ENCODE assay signal across 20 cellular contexts in the genomic region with DNA sequence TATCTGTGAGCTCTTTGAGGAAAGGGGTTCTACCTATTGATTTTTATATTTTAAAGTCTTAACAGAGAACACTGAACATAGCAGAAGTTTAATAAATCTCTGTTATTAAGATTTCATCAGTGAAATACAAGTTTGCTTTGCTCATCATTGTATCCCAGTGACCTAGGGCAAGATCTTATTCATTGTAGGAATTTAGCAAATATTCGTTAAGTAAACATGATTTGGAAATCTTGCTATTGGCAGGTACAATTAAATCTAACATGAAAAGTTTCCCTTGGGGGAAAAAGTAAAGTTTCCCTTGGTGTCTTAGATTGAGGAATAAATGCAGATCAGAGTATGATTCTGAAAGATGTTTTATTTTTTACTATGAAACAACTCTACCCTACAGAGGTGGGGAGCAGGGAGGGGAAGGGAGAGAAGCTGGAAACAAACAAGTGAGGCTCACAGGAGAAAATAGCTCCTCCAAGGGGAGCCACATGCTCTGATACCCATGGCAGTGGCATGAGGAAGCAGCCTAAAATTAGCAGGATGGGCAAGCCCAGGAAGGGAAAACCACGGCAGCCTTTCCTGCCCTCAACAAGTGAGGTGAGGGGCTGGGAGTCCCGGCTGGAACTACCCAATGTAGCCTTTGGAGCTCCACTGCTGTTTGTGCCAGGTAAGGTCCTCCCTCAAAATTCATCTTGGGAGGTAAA. TPM values are rescaled to one million over a fixed set of nuclear protein-coding genes. Genes with fewer than 3 reads are reported as not detected.
DNase-seq lines count a peak whose midpoint lies in the region; ATAC-seq, FAIRE-seq and TF ChIP-seq lines count a peak whose summit lies in the region.
"Had no signal": no experiment of that assay in that cellular context is flagged by ENCODE, and none has a peak within 500 bp of the region (broad histone marks: within the 10 kb centered on the region; RNA-seq: fewer than 3 reads in every experiment).

No MANE protein-coding gene starts in this region.

- H3K23ac ChIP-seq in H1 (ENCODE audit: insufficient read length): no peak overlapping the region

- peak overlapping the region; percentile 42; the same call in 1 of the 2 replicates for H3K18ac ChIP-seq in H1 (ENCODE audit: extremely low read depth, low read length)

- H3K4me3 ChIP-seq in ACC112 (ENCODE audit: low read depth, low read length): peak overlapping the region; percentile 42
- H3K4me3 ChIP-seq in HCT116 (replicated peaks in 1 of 2; ENCODE audit: low read depth in 1 of 2, low read length in 2 of 2): no peak overlapping the region
- H3K4me3 ChIP-seq in H1 (ENCODE audit: extremely low read depth in 1 of 4, insufficient read depth in 2 of 4, low read depth in 3 of 4, low read length in 4 of 4): no peak overlapping the region; a peak in 1 of 8 replicates
- peak overlapping the region; percentile 13 for H3K4me3 ChIP-seq in iPS-18a (ENCODE audit: low read length)
- H3K4me3 ChIP-seq in colonic mucosa: no peak overlapping the region
- H3K4me3 ChIP-seq: smooth muscle cell had no signal

- 64% methylated on average over 3 of the region's 3 CpGs; no CpG with 5 or more reads in 1 of the 2 experiments for WGBS in H1 (ENCODE audit: extremely low coverage in 1 of 2, insufficient coverage in 1 of 2, insufficient read length in 1 of 2, insufficient replicate concordance in 2 of 2, low coverage in 1 of 2, low lambda C conversion rate in 2 of 2, missing lambda C conversion rate in 1 of 2), 2 experiments

- H3K14ac ChIP-seq in H1 (ENCODE audit: insufficient read length): no peak overlapping the region

- TF ChIP-seq RAD21 in HCT116 (IDR thresholded peaks at IDR 0.05; ENCODE audit: low read depth) (peak; percentile 28; the same call in 1 of the 2 replicates), H1 (IDR thresholded peaks at IDR 0.05 in 1 of 2, conservative IDR thresholded peaks at IDR 0.05 in 1 of 2; ENCODE audit: low read depth in 2 of 2, low read length in 2 of 2) (no peak)

- H3K4me1 ChIP-seq in ACC112 (ENCODE audit: control insufficient read depth, insufficient read depth, low read length, unreplicated experiment): peaks cover 45% of the 10 kb centered on the region
- peaks cover 11 to 60% of the 10 kb centered on the region in 2 experiments for H3K4me1 ChIP-seq in HCT116 (ENCODE audit: control insufficient read depth in 1 of 2, insufficient read depth in 2 of 2, low read length in 2 of 2)
- H3K4me1 ChIP-seq in H1 (replicated peaks in 1 of 4; ENCODE audit: control insufficient read depth in 3 of 4, insufficient read depth in 4 of 4, low read length in 3 of 4): peaks cover 0 to 7% (median 0%) of the 10 kb centered on the region in 4 experiments; a peak in 2 of 7 replicates
- H3K4me1 ChIP-seq in iPS-18a (ENCODE audit: control insufficient read depth, low read depth, low read length): peaks cover 16% of the 10 kb centered on the region
- H3K4me1 ChIP-seq in colonic mucosa: no peaks in the 10 kb centered on the region

- no peak overlapping the region for H2AK5ac ChIP-seq in H1 (ENCODE audit: low read depth, low read length)

- TF ChIP-seq CTCF in HCT116 (IDR thresholded peaks at IDR 0.05 in 2 of 3, conservative IDR thresholded peaks at IDR 0.05 in 1 of 3; ENCODE audit: borderline replicate concordance in 1 of 3, insufficient read depth in 1 of 3, low read depth in 2 of 3, low read length in 2 of 3) (no peak), H1 (IDR thresholded peaks at IDR 0.05; ENCODE audit: control extremely low read depth in 1 of 3, insufficient read depth in 1 of 3, low read depth in 1 of 3, low read length in 3 of 3) (no peak), colonic mucosa (IDR thresholded peaks at IDR 0.05) (no peak)

- H3K4ac ChIP-seq in H1 (replicated peaks; ENCODE audit: insufficient read length, low read depth, low read length): no peak overlapping the region

- DNase-seq in HCT116 (ENCODE audit: low read depth, low spot score) (no peak), H1 (ENCODE audit: low read depth in 1 of 2, low spot score in 2 of 2) (no peak), colonic mucosa (no peak), NCI-H748 (lab: John Stamatoyannopoulos, UW; ENCODE audit: unreplicated experiment) (no peak), middle frontal gyrus (ENCODE audit: extremely low spot score, low spot score) (no peak)
- DNase-seq in activated CD4-positive, alpha-beta T cell treated with anti-CD3 and anti-CD28 coated beads, Interleukin-2, amount 50 U/mL, for 48 hours: no peak
- DNase-seq: activated CD4-positive, alpha-beta T cell treated with anti-CD3 and anti-CD28 coated beads for 36 hours; activated T-cell treated with anti-CD3 and anti-CD28 coated beads, Interleukin-2, amount 50 U/mL, for 4 hours; GOT3; NCI-H1436 treated with DMSO at 0.1 percent for 48 hours; NCI-H446 treated with DMSO at 0.1 percent for 48 hours; nucleus accumbens; T-helper 2 cell had no signal

- H3K79me2 ChIP-seq in ACC112 (ENCODE audit: control insufficient read depth, insufficient read depth, low read length, unreplicated experiment) (no peaks in the 10 kb centered on the region), HCT116 (ENCODE audit: insufficient read depth, low read length) (no peaks in the 10 kb centered on the region), H1 (ENCODE audit: control insufficient read depth in 1 of 2, insufficient read depth in 2 of 2, low read length in 2 of 2) (no peaks in the 10 kb centered on the region)

- CTCF ChIA-PET in HCT116 (lab: Charles Lee): interaction anchor here (1.6 to 5.5 kb wide), 2 partner anchors 9 to 69 kb away, joined by 7 to 41 read pairs; no protein-coding TSS in a partner anchor
- CTCF ChIA-PET in H1 (lab: Charles Lee; ENCODE audit: partially characterized antibody): interaction anchor here (0.8 to 7.5 kb wide), 3 partner anchors 62 to 110 kb away, joined by 3 to 49 read pairs (median 3); no protein-coding TSS in a partner anchor

- H4K91ac ChIP-seq in H1 (replicated peaks; ENCODE audit: insufficient read length, low read length): no peak overlapping the region

- no peaks in the 10 kb centered on the region for H3K36me3 ChIP-seq in ACC112 (ENCODE audit: insufficient read depth, low read length)
- H3K36me3 ChIP-seq in HCT116 (ENCODE audit: control insufficient read depth in 1 of 2, insufficient read depth in 2 of 2, low read length in 2 of 2): no peaks in the 10 kb centered on the region
- no peaks in the 10 kb centered on the region for H3K36me3 ChIP-seq in H1 (ENCODE audit: control insufficient read depth in 2 of 4, insufficient read depth in 4 of 4, low read length in 3 of 4)
- H3K36me3 ChIP-seq in iPS-18a (ENCODE audit: control insufficient read depth, low read depth, low read length): no peaks in the 10 kb centered on the region
- H3K36me3 ChIP-seq in colonic mucosa: no peaks in the 10 kb centered on the region

- peak overlapping the region; percentile 77 for H3K27ac ChIP-seq in ACC112 (ENCODE audit: low read depth, low read length)
- H3K27ac ChIP-seq in HCT116 (ENCODE audit: low read depth, low read length): no peak overlapping the region
- H3K27ac ChIP-seq in H1 (ENCODE audit: low read depth, low read length): no peak overlapping the region
- H3K27ac ChIP-seq in iPS-18a (ENCODE audit: low read length): no peak overlapping the region
- no peak overlapping the region for H3K27ac ChIP-seq in colonic mucosa
- H3K27ac ChIP-seq: KMS-11 had no signal

- no peaks in the 10 kb centered on the region for H3K79me1 ChIP-seq in H1 (ENCODE audit: low read depth, low read length)

- intact Hi-C loops in HCT116 (cut with micrococcal nuclease) (no loop called here), colonic mucosa (cut with DNase I) (no loop called here)

- peak; percentile 44 for ATAC-seq in HCT116
- ATAC-seq: activated CD4-positive, alpha-beta T cell treated with anti-CD3 and anti-CD28 coated beads for 36 hours; activated T-cell treated with anti-CD3 and anti-CD28 coated beads, Interleukin-2, amount 50 U/mL, for 4 hours had no signal

- H2BK120ac ChIP-seq in H1 (replicated peaks; ENCODE audit: low read depth, low read length): no peak overlapping the region

- RAD21 ChIA-PET in HCT116 (lab: Charles Lee; ENCODE audit: low non-redundant PET in 1 of 2, low total read pairs in 2 of 2, uncharacterized antibody in 2 of 2, unreplicated experiment in 2 of 2): no interaction called here

- H2BK15ac ChIP-seq in H1 (ENCODE audit: low read length): no peak overlapping the region

- H3K4me2 ChIP-seq in HCT116 (ENCODE audit: low read length) (peak overlapping the region; percentile 56), H1 (ENCODE audit: insufficient read depth in 1 of 2, low read depth in 2 of 2, low read length in 2 of 2) (0 out of 4 replicates have a peak overlapping the region, but pooled peaks of 1 of the 2 experiments have one; percentile 5)
- H3K4me2 ChIP-seq: KMS-11, smooth muscle cell had no signal

- TF ChIP-seq POLR2A in HCT116 (IDR thresholded peaks at IDR 0.05; ENCODE audit: borderline replicate concordance, extremely low read depth, insufficient read depth, insufficient read length) (no peak), H1 (IDR thresholded peaks at IDR 0.05; ENCODE audit: control extremely low read depth in 1 of 2, low read depth in 2 of 2, low read length in 2 of 2) (no peak)

- BruUV-seq in HCT116 (replicated peaks; lab: Mats Ljungman, UMichigan): no TSS peak

- H3K9ac ChIP-seq in HCT116 (ENCODE audit: low read length) (peak overlapping the region; percentile 40), H1 (replicated peaks in 1 of 4; ENCODE audit: extremely low read depth in 1 of 4, low read depth in 3 of 4, low read length in 3 of 4) (no peak overlapping the region), iPS-18a (ENCODE audit: low read length) (no peak overlapping the region), colonic mucosa (ENCODE audit: low read depth in 2 of 2, low read length in 2 of 2) (peak overlapping the region in 1 of 2 donors; percentile 24)
- H3K9ac ChIP-seq: KMS-11 had no signal

- H2AFZ ChIP-seq in ACC112 (ENCODE audit: low read length, unreplicated experiment) (peak overlapping the region; percentile 55), HCT116 (ENCODE audit: low read depth, low read length, poor library complexity, severe bottlenecking) (peak overlapping the region; percentile 85), H1 (ENCODE audit: low read length) (0 out of 2 replicates have a peak overlapping the region, but pooled peaks have one; percentile 47)

- H2BK12ac ChIP-seq in H1 (ENCODE audit: low read depth, low read length): no peak overlapping the region

- 0 out of 2 replicates have a peak overlapping the region, but pooled peaks have one; percentile 42 for H4K8ac ChIP-seq in H1 (ENCODE audit: extremely low read depth, insufficient read depth, low read length)

- no peak overlapping the region for H4K5ac ChIP-seq in H1 (ENCODE audit: insufficient read length, low read depth, low read length)

- no peaks in the 10 kb centered on the region for H3K27me3 ChIP-seq in ACC112 (ENCODE audit: insufficient read depth, low read length)
- no peaks in the 10 kb centered on the region for H3K27me3 ChIP-seq in HCT116 (ENCODE audit: insufficient read depth, low read length)
- no peaks in the 10 kb centered on the region for H3K27me3 ChIP-seq in H1 (replicated peaks in 1 of 4; ENCODE audit: control insufficient read depth in 3 of 4, extremely low read depth in 1 of 4, insufficient read depth in 3 of 4, low read length in 3 of 4)
- no peaks in the 10 kb centered on the region for H3K27me3 ChIP-seq in iPS-18a (ENCODE audit: control insufficient read depth, insufficient read depth, low read length)
- H3K27me3 ChIP-seq in colonic mucosa: no peaks in the 10 kb centered on the region

- H3K9me2 ChIP-seq in HCT116 (ENCODE audit: insufficient read depth): no peaks in the 10 kb centered on the region

- H3K9me3 ChIP-seq in HCT116 (ENCODE audit: control insufficient read depth in 1 of 2, insufficient read depth in 1 of 2, low read depth in 1 of 2, low read length in 2 of 2) (no peaks in the 10 kb centered on the region), H1 (ENCODE audit: insufficient read depth in 2 of 2, low read depth in 1 of 2, low read length in 1 of 2) (no peaks in the 10 kb centered on the region), iPS-18a (ENCODE audit: control insufficient read depth, low read depth, low read length) (no peaks in the 10 kb centered on the region), colonic mucosa (no peaks in the 10 kb centered on the region)

- H4K20me1 ChIP-seq in HCT116 (ENCODE audit: insufficient read depth) (no peaks in the 10 kb centered on the region), H1 (replicated peaks in 1 of 2; ENCODE audit: control insufficient read depth in 1 of 2, insufficient read depth in 2 of 2, low read length in 2 of 2) (no peaks in the 10 kb centered on the region)

- H2BK20ac ChIP-seq in H1 (ENCODE audit: low read length): no peak overlapping the region

- H3K23me2 ChIP-seq in H1 (ENCODE audit: low read depth, low read length): no peaks in the 10 kb centered on the region

- peak; percentile 62 for FAIRE-seq in H1 (lab: Jason Lieb, UNC)
- FAIRE-seq: RCC 7860 had no signal

- POLR2A ChIA-PET in HCT116 (lab: Charles Lee) (no interaction called here), H1 (lab: Charles Lee; ENCODE audit: partially characterized antibody) (no interaction called here)

- 0 out of 2 replicates have a peak overlapping the region, but pooled peaks have one; percentile 28 for H2BK5ac ChIP-seq in H1 (ENCODE audit: low read depth, low read length)

- no peak for TF ChIP-seq EP300 in H1 (IDR thresholded peaks at IDR 0.05; ENCODE audit: borderline replicate concordance in 1 of 2, low read depth in 2 of 2, low read length in 2 of 2)

- H3K56ac ChIP-seq in H1 (replicated peaks; ENCODE audit: insufficient read length, low read depth, low read length): no peak overlapping the region

RNA-seq across cellular contexts. Expression of gene HERC4, which starts 12.4 kb away (rescaled TPM):
- total RNA-seq in HCT116 (2021; ENCODE audit: unreplicated experiment) (36.5 TPM), colonic mucosa (10 to 100 TPM; 35.3 to 51.5 TPM)
- polyA plus RNA-seq in HCT116 (2012): 6.2 and 8.2 TPM in 2 replicates
- 39.3 and 44.0 TPM in 2 replicates for total RNA-seq in H1 (2021; fragmentation: NEBNext Ultra II Directional; extraction: Animal tissue kit (Norgen Biotek cat#: 25700))
- 5.7 and 7.5 TPM in 2 replicates for polyA plus RNA-seq in H1 (2011; rRNA removed)
- 12.9 TPM for polyA plus RNA-seq in H1 (2011; cell fraction: cytosol; rRNA removed)
- 10.1 TPM for polyA plus RNA-seq in H1 (2011; cell fraction: nucleus; rRNA removed)
- 11.5 to 27.3 TPM (median 15.4 TPM) in 4 replicates for polyA plus RNA-seq in H1 (2012, experiment 1 of 2)
- polyA plus RNA-seq in H1 (2012, experiment 2 of 2): 2.5 TPM
- polyA plus RNA-seq in H1 (2013, experiment 1 of 2): 13.7 TPM
- polyA plus RNA-seq in H1 (2013, experiment 2 of 2): 13.0 TPM
- 19.8 and 21.7 TPM in 2 replicates for polyA minus RNA-seq in H1 (2011; rRNA and poly(A)+ RNA removed)
- polyA minus RNA-seq in H1 (2011; cell fraction: cytosol; rRNA and poly(A)+ RNA removed): 14.8 TPM
- polyA minus RNA-seq in H1 (2011; cell fraction: nucleus; rRNA and poly(A)+ RNA removed): 40.2 TPM

RNA-seq across cellular contexts. Expression of gene MYPN, which starts 21.8 kb away (rescaled TPM):
- total RNA-seq in HCT116 (2021; ENCODE audit: unreplicated experiment) (0.34 TPM), colonic mucosa (under 1 TPM; 0.07 to 0.27 TPM)
- polyA plus RNA-seq in HCT116 (2012): 0.06 and 0.09 TPM in 2 replicates
- total RNA-seq in H1 (2021; fragmentation: NEBNext Ultra II Directional; extraction: Animal tissue kit (Norgen Biotek cat#: 25700)): not detected in 2 replicates
- not detected in 2 replicates for polyA plus RNA-seq in H1 (2011; rRNA removed)
- not detected for polyA plus RNA-seq in H1 (2011; cell fraction: cytosol; rRNA removed)
- polyA plus RNA-seq in H1 (2011; cell fraction: nucleus; rRNA removed): not detected
- polyA plus RNA-seq in H1 (2012, experiment 1 of 2): 0.04 TPM in 1 of 4 replicates, not detected in the others
- polyA plus RNA-seq in H1 (2012, experiment 2 of 2): not detected
- polyA plus RNA-seq in H1 (2013, experiment 1 of 2): 0.02 TPM
- under 0.01 TPM for polyA plus RNA-seq in H1 (2013, experiment 2 of 2)
- not detected in 2 replicates for polyA minus RNA-seq in H1 (2011; rRNA and poly(A)+ RNA removed)
- polyA minus RNA-seq in H1 (2011; cell fraction: cytosol; rRNA and poly(A)+ RNA removed): 0.81 TPM
- polyA minus RNA-seq in H1 (2011; cell fraction: nucleus; rRNA and poly(A)+ RNA removed): not detected
- total RNA-seq: activated CD4-positive, alpha-beta T cell treated with anti-CD3 and anti-CD28 coated beads for 36 hours; activated T-cell treated with anti-CD3 and anti-CD28 coated beads, Interleukin-2, amount 50 U/mL, for 4 hours; cerebellum; mesenteric fat pad had no signal

Comparison
In these comparisons a context has a peak if more than half of its experiments do, and no peak if none do; other contexts are left out.
1. H3K4me3 ChIP-seq: peak in ACC112 (single experiment) and iPS-18a (single experiment); none in HCT116 (0 of 2), H1 (0 of 4) and colonic mucosa (single experiment).
2. Peak in every context shown above with its lines, with median percentiles within 50 percentile points of each other: H2AFZ ChIP-seq.